13 cellular contexts compared by ENCODE assay signal in genomic region chr5:154782326-154782725, GRCh38. TPM values are rescaled to one million over a fixed set of nuclear protein-coding genes. Genes with fewer than 3 reads are reported as not detected.
DNase-seq lines count a peak whose midpoint lies in the region; ATAC-seq and TF ChIP-seq lines count a peak whose summit lies in the region.
"Had no signal": no experiment of that assay in that cellular context is flagged by ENCODE, and none has a peak within 500 bp of the region (broad histone marks: within the 10 kb centered on the region; RNA-seq: fewer than 3 reads in every experiment).

No MANE protein-coding gene starts in this region.

- CTCF ChIA-PET in GM10248 (lab: Yijun Ruan, JAX) = interaction anchor here (1.0 to 2.8 kb wide), 5 partner anchors 9 to 21 kb away, joined by 3 to 6 read pairs (median 5); no protein-coding TSS in a partner anchor

- peaks cover 100% of the 10 kb centered on the region for H4K20me1 ChIP-seq in BLaER1

- H3K27me3 ChIP-seq in BLaER1 = no peaks in the 10 kb centered on the region

- no peak for TF ChIP-seq CTCF in GM10248 (IDR thresholded peaks at IDR 0.05; ENCODE audit: control extremely low read depth, extremely low read depth, low read depth, missing control alignments)

- no peaks in the 10 kb centered on the region for H3K9me3 ChIP-seq in BLaER1

- H3K4me1 ChIP-seq in BLaER1 = peaks cover 100% of the 10 kb centered on the region

- peak overlapping the region; percentile 35 to 90 (median 74) for H3K27ac Mint-ChIP-seq in naive thymus-derived CD8-positive, alpha-beta T cell

- no peak overlapping the region for H3K4me3 ChIP-seq in BLaER1

- peak overlapping the region; percentile 70 for H3K4me2 ChIP-seq in BLaER1

- no peaks in the 10 kb centered on the region for H3K27me3 Mint-ChIP-seq in naive thymus-derived CD8-positive, alpha-beta T cell
- H3K27me3 Mint-ChIP-seq: activated CD4-positive, alpha-beta T cell treated with anti-CD3 and anti-CD28 coated beads, Interleukin-2, amount 10 ng/mL, durations not matched to agents 24 days and 14 days had no signal

- POLR2A ChIA-PET in naive thymus-derived CD8-positive, alpha-beta T cell (lab: Charles Lee) = interaction anchor here (1.1 kb wide), 1 partner anchor 15 kb away, joined by 3 read pairs; no protein-coding TSS in a partner anchor
- POLR2A ChIA-PET in GM10248 (lab: Yijun Ruan, JAX) = no interaction called here

- peak overlapping the region in 5 of 10 donors; percentile 4 to 60 (median 44) for H3K4me3 Mint-ChIP-seq in naive thymus-derived CD8-positive, alpha-beta T cell
- H3K4me3 Mint-ChIP-seq: activated CD4-positive, alpha-beta T cell treated with anti-CD3 and anti-CD28 coated beads, Interleukin-2, amount 10 ng/mL, durations not matched to agents 24 days and 14 days had no signal

- peaks cover 49% of the 10 kb centered on the region for H3K36me3 ChIP-seq in BLaER1

- H3K4me1 Mint-ChIP-seq in naive thymus-derived CD8-positive, alpha-beta T cell = peaks cover 53 to 97% (median 91%) of the 10 kb centered on the region in 4 donors

- no peak overlapping the region for H3K9ac ChIP-seq in BLaER1

- no peaks in the 10 kb centered on the region for H3K9me3 Mint-ChIP-seq in naive thymus-derived CD8-positive, alpha-beta T cell
- H3K9me3 Mint-ChIP-seq: activated CD4-positive, alpha-beta T cell treated with anti-CD3 and anti-CD28 coated beads, Interleukin-2, amount 10 ng/mL, durations not matched to agents 24 days and 14 days had no signal

- peaks cover 0 to 2% (median 0%) of the 10 kb centered on the region in 3 donors for H3K36me3 Mint-ChIP-seq in naive thymus-derived CD8-positive, alpha-beta T cell

- peak overlapping the region; percentile 45 for H3K27ac ChIP-seq in BLaER1

- ATAC-seq in HG02571 (IDR thresholded peaks at IDR 0.05; ENCODE audit: unreplicated experiment) = peak; percentile 30
- ATAC-seq in naive thymus-derived CD8-positive, alpha-beta T cell = no peak
- ATAC-seq in GM21737 (IDR thresholded peaks at IDR 0.05; ENCODE audit: unreplicated experiment) = no peak
- ATAC-seq in HG02981 (IDR thresholded peaks at IDR 0.05; ENCODE audit: unreplicated experiment) = no peak
- no peak for ATAC-seq in GM18861 (IDR thresholded peaks at IDR 0.05; ENCODE audit: unreplicated experiment)
- ATAC-seq: SK-N-SH treated with all-trans-retinoic acid at 6 μM for 48 hours had no signal

- peak; percentile 62 for DNase-seq in ecto neural progenitor cell (ENCODE audit: low spot score)
- DNase-seq in naive thymus-derived CD8-positive, alpha-beta T cell = no peak
- no peak for DNase-seq in GM10248 (ENCODE audit: extremely low spot score)
- DNase-seq: activated CD4-positive, alpha-beta T cell treated with anti-CD3 and anti-CD28 coated beads, Interleukin-2, amount 10 ng/mL, durations not matched to agents 24 days and 14 days; NCI-H82; stimulated activated CD4-positive, alpha-beta T cell treated with anti-CD3 and anti-CD28 coated beads, Interleukin-15, amount 100 ng/mL, for 24 hours; stimulated activated naive CD4-positive, alpha-beta T cell had no signal

RNA-seq across cellular contexts. Expression of gene LARP1, which starts 27.1 kb away (rescaled TPM):
- total RNA-seq in naive thymus-derived CD8-positive, alpha-beta T cell = 100 to 1,000 TPM; 177 to 180 TPM
- polyA plus RNA-seq in naive thymus-derived CD8-positive, alpha-beta T cell = 10 to 100 TPM; 10.9 to 29.4 (median 13.8) TPM
